Comparison of ENCODE assay signal across 19 cellular contexts in the genomic region with DNA sequence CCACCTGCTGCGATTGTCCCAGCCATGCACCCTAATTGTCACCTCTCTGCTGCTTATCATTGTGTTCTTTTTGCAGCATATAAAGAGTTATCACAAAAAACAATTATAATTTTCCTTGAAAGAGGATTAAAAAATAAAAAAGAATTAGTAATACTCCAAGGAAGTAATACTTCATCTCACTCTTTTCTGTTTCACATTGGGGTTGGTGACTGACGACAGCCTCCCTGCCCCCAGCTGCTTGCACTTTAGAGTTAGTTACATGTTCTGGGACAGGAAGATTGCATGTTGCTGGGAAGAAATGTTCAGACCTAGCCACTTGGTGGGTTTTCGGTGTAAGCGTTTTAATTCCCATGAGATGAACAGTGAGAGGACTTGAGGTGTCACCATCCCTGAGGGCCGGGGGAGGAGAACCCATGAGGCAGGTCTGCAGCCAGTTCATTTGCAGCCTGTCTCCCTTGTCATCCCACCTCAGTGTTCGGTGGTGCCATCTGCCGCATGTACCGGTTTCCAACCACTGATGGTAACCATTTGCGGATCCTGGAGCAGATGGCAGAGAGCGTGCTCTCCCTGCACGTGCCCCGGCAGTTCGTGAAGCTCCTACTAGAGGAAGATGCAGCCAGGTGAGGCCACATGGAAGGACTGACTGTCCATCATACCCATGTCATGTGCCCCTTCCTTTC.
DNase-seq lines count a peak whose midpoint lies in the region; ATAC-seq and TF ChIP-seq lines count a peak whose summit lies in the region.
"Had no signal": no experiment of that assay in that cellular context is flagged by ENCODE, and none has a peak within 500 bp of the region (broad histone marks: within the 10 kb centered on the region; RNA-seq: fewer than 3 reads in every experiment).

No MANE protein-coding gene starts in this region.

- no peaks in the 10 kb centered on the region for H3K27me3 Mint-ChIP-seq in activated CD4-positive, alpha-beta T cell treated with anti-CD3 and anti-CD28 coated beads, Interleukin-2, amount 10 ng/mL, durations not matched to agents 24 days and 14 days
- no peaks in the 10 kb centered on the region for H3K27me3 Mint-ChIP-seq in CD8-positive, alpha-beta T cell (ENCODE audit: low read depth)
- no peaks in the 10 kb centered on the region for H3K27me3 Mint-ChIP-seq in activated T-helper 2 cell treated with anti-CD3 and anti-CD28 coated beads, Interferon-gamma antibody, Interleukin-2, Interleukin-4, amounts not matched to agents 10 μg/mL and 5 μg/mL and 100 μg/mL, durations not matched to agents 14 hours and 24 hours and 36 hours (ENCODE audit: low read depth)

- no peak overlapping the region for H3K27ac Mint-ChIP-seq in activated CD4-positive, alpha-beta T cell treated with anti-CD3 and anti-CD28 coated beads, Interleukin-2, amount 10 ng/mL, durations not matched to agents 24 days and 14 days
- peak overlapping the region; percentile 27 for H3K27ac Mint-ChIP-seq in CD8-positive, alpha-beta T cell
- H3K27ac Mint-ChIP-seq in activated T-helper 2 cell treated with anti-CD3 and anti-CD28 coated beads, Interferon-gamma antibody, Interleukin-2, Interleukin-4, amounts not matched to agents 10 μg/mL and 5 μg/mL and 100 μg/mL, durations not matched to agents 14 hours and 24 hours and 36 hours, result peak overlapping the region; percentile 14
- H3K27ac Mint-ChIP-seq: H9 had no signal

- H3K36me3 ChIP-seq in CD8-positive, alpha-beta T cell (ENCODE audit: insufficient read depth, low read length), result peaks cover 72% of the 10 kb centered on the region
- peaks cover 86% of the 10 kb centered on the region for H3K36me3 ChIP-seq in neutrophil
- H3K36me3 ChIP-seq: MG63 had no signal

- H3K9me3 Mint-ChIP-seq in activated CD4-positive, alpha-beta T cell treated with anti-CD3 and anti-CD28 coated beads, Interleukin-2, amount 10 ng/mL, durations not matched to agents 24 days and 14 days, result no peaks in the 10 kb centered on the region
- no peaks in the 10 kb centered on the region for H3K9me3 Mint-ChIP-seq in CD8-positive, alpha-beta T cell
- no peaks in the 10 kb centered on the region for H3K9me3 Mint-ChIP-seq in activated T-helper 2 cell treated with anti-CD3 and anti-CD28 coated beads, Interferon-gamma antibody, Interleukin-2, Interleukin-4, amounts not matched to agents 10 μg/mL and 5 μg/mL and 100 μg/mL, durations not matched to agents 14 hours and 24 hours and 36 hours
- H3K9me3 Mint-ChIP-seq: H9 had no signal

- POLR2A ChIA-PET in CD8-positive, alpha-beta T cell (lab: Charles Lee), result no interaction called here

- H3K4me1 Mint-ChIP-seq in activated CD4-positive, alpha-beta T cell treated with anti-CD3 and anti-CD28 coated beads, Interleukin-2, amount 10 ng/mL, durations not matched to agents 24 days and 14 days, result peaks cover 19% of the 10 kb centered on the region
- H3K4me1 Mint-ChIP-seq in CD8-positive, alpha-beta T cell (ENCODE audit: low read depth), result no peaks in the 10 kb centered on the region
- H3K4me1 Mint-ChIP-seq in activated T-helper 2 cell treated with anti-CD3 and anti-CD28 coated beads, Interferon-gamma antibody, Interleukin-2, Interleukin-4, amounts not matched to agents 10 μg/mL and 5 μg/mL and 100 μg/mL, durations not matched to agents 14 hours and 24 hours and 36 hours (ENCODE audit: low read depth), result peaks cover 8% of the 10 kb centered on the region
- H3K4me1 Mint-ChIP-seq: H9 had no signal

- peaks cover 68% of the 10 kb centered on the region for H3K36me3 Mint-ChIP-seq in activated CD4-positive, alpha-beta T cell treated with anti-CD3 and anti-CD28 coated beads, Interleukin-2, amount 10 ng/mL, durations not matched to agents 24 days and 14 days (ENCODE audit: low read depth)
- H3K36me3 Mint-ChIP-seq in CD8-positive, alpha-beta T cell, result peaks cover 93% of the 10 kb centered on the region
- H3K36me3 Mint-ChIP-seq in activated T-helper 2 cell treated with anti-CD3 and anti-CD28 coated beads, Interferon-gamma antibody, Interleukin-2, Interleukin-4, amounts not matched to agents 10 μg/mL and 5 μg/mL and 100 μg/mL, durations not matched to agents 14 hours and 24 hours and 36 hours (ENCODE audit: low read depth), result peaks cover 73% of the 10 kb centered on the region

- H3K4me3 Mint-ChIP-seq in activated CD4-positive, alpha-beta T cell treated with anti-CD3 and anti-CD28 coated beads, Interleukin-2, amount 10 ng/mL, durations not matched to agents 24 days and 14 days, result no peak overlapping the region
- H3K4me3 Mint-ChIP-seq in CD8-positive, alpha-beta T cell, result no peak overlapping the region
- no peak overlapping the region for H3K4me3 Mint-ChIP-seq in activated T-helper 2 cell treated with anti-CD3 and anti-CD28 coated beads, Interferon-gamma antibody, Interleukin-2, Interleukin-4, amounts not matched to agents 10 μg/mL and 5 μg/mL and 100 μg/mL, durations not matched to agents 14 hours and 24 hours and 36 hours (ENCODE audit: low read depth)
- H3K4me3 Mint-ChIP-seq: H9 had no signal

- H3K4me1 ChIP-seq in CD8-positive, alpha-beta T cell (ENCODE audit: insufficient read depth, low read length), result no peaks in the 10 kb centered on the region
- peaks cover 8 to 10% of the 10 kb centered on the region in 2 experiments for H3K4me1 ChIP-seq in neutrophil (ENCODE audit: control insufficient read depth in 1 of 2, insufficient read depth in 1 of 2, low read depth in 1 of 2, low read length in 1 of 2)
- H3K4me1 ChIP-seq in foreskin keratinocyte, result no peaks in the 10 kb centered on the region
- H3K4me1 ChIP-seq: Caco-2 had no signal

- H3K9me3 ChIP-seq in CD8-positive, alpha-beta T cell (ENCODE audit: low read length), result no peaks in the 10 kb centered on the region
- H3K9me3 ChIP-seq in neutrophil, result no peaks in the 10 kb centered on the region
- H3K9me3 ChIP-seq: Caco-2, MG63 had no signal

- DNase-seq in activated CD4-positive, alpha-beta T cell treated with anti-CD3 and anti-CD28 coated beads, Interleukin-2, amount 10 ng/mL, durations not matched to agents 24 days and 14 days, result peak; percentile 48
- no peak for DNase-seq in activated CD4-positive, alpha-beta T cell treated with anti-CD3 and anti-CD28 coated beads for 4 hours
- no peak for DNase-seq in CD8-positive, alpha-beta T cell
- DNase-seq in activated T-helper 2 cell treated with anti-CD3 and anti-CD28 coated beads, Interferon-gamma antibody, Interleukin-2, Interleukin-4, amounts not matched to agents 10 μg/mL and 5 μg/mL and 100 μg/mL, durations not matched to agents 14 hours and 24 hours and 36 hours (ENCODE audit: low spot score), result no peak
- no peak for DNase-seq in DMS53 treated with DMSO at 0.1 percent for 48 hours (lab: John Stamatoyannopoulos, UW; ENCODE audit: unreplicated experiment)
- DNase-seq in foreskin keratinocyte, result no peak
- DNase-seq: Caco-2, DMS53, H9, MG63, NCI-H1092, NCI-H146, NCI-H2107, NCI-H345, OCI-M1, RPMI8226, SIG-M5 had no signal

- ATAC-seq in CD8-positive, alpha-beta T cell, result no peak
- ATAC-seq in HG03159 (IDR thresholded peaks at IDR 0.05; ENCODE audit: unreplicated experiment), result no peak
- no peak for ATAC-seq in foreskin keratinocyte

- H3K27me3 ChIP-seq in CD8-positive, alpha-beta T cell (ENCODE audit: insufficient read depth, low read length), result no peaks in the 10 kb centered on the region
- H3K27me3 ChIP-seq in neutrophil (no peaks in the 10 kb centered on the region), foreskin keratinocyte (no peaks in the 10 kb centered on the region)
- H3K27me3 ChIP-seq: MG63 had no signal

- intact Hi-C loops in activated CD4-positive, alpha-beta T cell treated with anti-CD3 and anti-CD28 coated beads, Interleukin-2, amount 10 ng/mL, durations not matched to agents 24 days and 14 days (cut with micrococcal nuclease), result no loop called here
- intact Hi-C loops in CD8-positive, alpha-beta T cell (cut with DNase I, micrococcal nuclease), result no loop called here
- intact Hi-C loops in activated T-helper 2 cell treated with anti-CD3 and anti-CD28 coated beads, Interferon-gamma antibody, Interleukin-2, Interleukin-4, amounts not matched to agents 10 μg/mL and 5 μg/mL and 100 μg/mL, durations not matched to agents 14 hours and 24 hours and 36 hours (cut with micrococcal nuclease), result no loop called here

- H3K27ac ChIP-seq in CD8-positive, alpha-beta T cell (ENCODE audit: low read depth, low read length), result no peak overlapping the region
- peak overlapping the region; percentile 59 for H3K27ac ChIP-seq in neutrophil
- no peak overlapping the region for H3K27ac ChIP-seq in foreskin keratinocyte

- H3K4me3 ChIP-seq in CD8-positive, alpha-beta T cell (ENCODE audit: low read depth, low read length), result no peak overlapping the region
- no peak overlapping the region for H3K4me3 ChIP-seq in neutrophil (ENCODE audit: low read depth in 1 of 2, low read length in 1 of 2)
- H3K4me3 ChIP-seq: MG63 had no signal

- CTCF ChIA-PET in CD8-positive, alpha-beta T cell (lab: Charles Lee), result no interaction called here

- TF ChIP-seq CTCF in CD8-positive, alpha-beta T cell (IDR thresholded peaks at IDR 0.05), result no peak
- no peak for TF ChIP-seq CTCF in neutrophil (IDR thresholded peaks at IDR 0.05)
- TF ChIP-seq CTCF in foreskin keratinocyte (conservative IDR thresholded peaks at IDR 0.05), result no peak
